9 cellular contexts compared by ENCODE assay signal in genomic region chr9:84851935-84852585, GRCh38.
DNase-seq lines count a peak whose midpoint lies in the region; ATAC-seq, FAIRE-seq and TF ChIP-seq lines count a peak whose summit lies in the region.
"Had no signal": no experiment of that assay in that cellular context is flagged by ENCODE, and none has a peak within 500 bp of the region (broad histone marks: within the 10 kb centered on the region; RNA-seq: fewer than 3 reads in every experiment).

No MANE protein-coding gene starts in this region.

- no peaks in the 10 kb centered on the region for H3K9me3 Mint-ChIP-seq in activated CD8-positive, alpha-beta T cell treated with anti-CD3 and anti-CD28 coated beads, Interleukin-2, amount 10 ng/mL, durations not matched to agents 7 days and 5 days (ENCODE audit: insufficient read depth)

- H3K4me3 ChIP-seq in foreskin fibroblast (ENCODE audit: low read depth in 1 of 2, low read length in 2 of 2) (no peak overlapping the region), sigmoid colon (no peak overlapping the region)

- TF ChIP-seq CTCF in RWPE1 (conservative IDR thresholded peaks at IDR 0.05; ENCODE audit: low read depth) (no peak), foreskin fibroblast (IDR thresholded peaks at IDR 0.05; ENCODE audit: low read depth, low read length) (no peak), sigmoid colon (IDR thresholded peaks at IDR 0.05) (no peak)

- intact Hi-C loops in sigmoid colon (cut with DNase I) = no loop called here

- TF ChIP-seq POLR2A in sigmoid colon (IDR thresholded peaks at IDR 0.05) = no peak
- TF ChIP-seq POLR2A in GM12892 (IDR thresholded peaks at IDR 0.05; ENCODE audit: low read depth, low read length) = no peak

- DNase-seq in HEK293T (ENCODE audit: extremely low spot score) (peak; percentile 67), RWPE1 (ENCODE audit: low spot score) (peak; percentile 89), foreskin fibroblast (peak; percentile 49 to 78), sigmoid colon (no peak), GM12892 (ENCODE audit: insufficient read length) (no peak)
- no peak for DNase-seq in activated CD8-positive, alpha-beta T cell treated with anti-CD3 and anti-CD28 coated beads, Interleukin-2, amount 10 ng/mL, durations not matched to agents 7 days and 5 days
- DNase-seq: stimulated activated CD4-positive, alpha-beta T cell treated with anti-CD3 and anti-CD28 coated beads, Interleukin-4, amount 100 ng/mL, for 1 hour had no signal

- no peak for FAIRE-seq in GM12892 (lab: Jason Lieb, UNC)

- H3K36me3 Mint-ChIP-seq in activated CD8-positive, alpha-beta T cell treated with anti-CD3 and anti-CD28 coated beads, Interleukin-2, amount 10 ng/mL, durations not matched to agents 7 days and 5 days (ENCODE audit: low read depth) = no peaks in the 10 kb centered on the region

- 83 to 87% methylated on average over 10 of the region's 10 CpGs for WGBS in sigmoid colon, 2 donors

- H3K27ac Mint-ChIP-seq in activated CD8-positive, alpha-beta T cell treated with anti-CD3 and anti-CD28 coated beads, Interleukin-2, amount 10 ng/mL, durations not matched to agents 7 days and 5 days = no peak overlapping the region

- H3K9me3 ChIP-seq in sigmoid colon = no peaks in the 10 kb centered on the region

- CTCF ChIA-PET in HEK293T (lab: Yijun Ruan, JAX) (no interaction called here), RWPE1 (lab: Yijun Ruan, JAX) (interaction anchor here (0.6 to 1.4 kb wide), 5 partner anchors 95 to 1100 kb away, joined by 3 to 4 read pairs (median 3); no protein-coding TSS in a partner anchor)
- CTCF ChIA-PET in activated CD8-positive, alpha-beta T cell treated with anti-CD3 and anti-CD28 coated beads, Interleukin-2, amount 10 ng/mL, durations not matched to agents 7 days and 5 days (lab: Charles Lee) = no interaction called here

- H3K27ac ChIP-seq in RWPE1 (peak overlapping the region; percentile 77), sigmoid colon (peak overlapping the region in 3 of 4 donors; percentile 43 to 61 (median 44))

- no peaks in the 10 kb centered on the region for H3K36me3 ChIP-seq in sigmoid colon

- H3K27me3 ChIP-seq in sigmoid colon = no peaks in the 10 kb centered on the region

- peaks cover 0 to 28% (median 23%) of the 10 kb centered on the region in 4 donors for H3K4me1 ChIP-seq in sigmoid colon

- TF ChIP-seq EP300 in sigmoid colon (IDR thresholded peaks at IDR 0.05) = no peak

- no peaks in the 10 kb centered on the region for H3K4me1 Mint-ChIP-seq in activated CD8-positive, alpha-beta T cell treated with anti-CD3 and anti-CD28 coated beads, Interleukin-2, amount 10 ng/mL, durations not matched to agents 7 days and 5 days (ENCODE audit: low read depth)

- no peak overlapping the region for H3K4me3 Mint-ChIP-seq in activated CD8-positive, alpha-beta T cell treated with anti-CD3 and anti-CD28 coated beads, Interleukin-2, amount 10 ng/mL, durations not matched to agents 7 days and 5 days

- no peak for ATAC-seq in activated CD8-positive, alpha-beta T cell treated with anti-CD3 and anti-CD28 coated beads, Interleukin-2, amount 10 ng/mL, durations not matched to agents 7 days and 5 days
- no peak for ATAC-seq in HG03342 (IDR thresholded peaks at IDR 0.05; ENCODE audit: unreplicated experiment)
- ATAC-seq in HG02884 (IDR thresholded peaks at IDR 0.05; ENCODE audit: unreplicated experiment) = no peak

- H3K27me3 Mint-ChIP-seq in activated CD8-positive, alpha-beta T cell treated with anti-CD3 and anti-CD28 coated beads, Interleukin-2, amount 10 ng/mL, durations not matched to agents 7 days and 5 days (ENCODE audit: low read depth) = no peaks in the 10 kb centered on the region

- POLR2A ChIA-PET in HEK293T (lab: Yijun Ruan, JAX) (interaction anchor here (1.0 kb wide), 1 partner anchor 12 kb away, joined by 3 read pairs; no protein-coding TSS in a partner anchor), RWPE1 (lab: Yijun Ruan, JAX; ENCODE audit: low non-redundant PET) (no interaction called here)
- POLR2A ChIA-PET in activated CD8-positive, alpha-beta T cell treated with anti-CD3 and anti-CD28 coated beads, Interleukin-2, amount 10 ng/mL, durations not matched to agents 7 days and 5 days (lab: Charles Lee) = no interaction called here

TF ChIP-seq in HEK293T, 16 proteins besides CTCF, POLR2A, EP300 and RAD21:
- TF ChIP-seq PKNOX1 (IDR thresholded peaks at IDR 0.05) (peak; percentile 69), CTBP1 (IDR thresholded peaks at IDR 0.05; ENCODE audit: borderline replicate concordance) (peak; percentile 57; the same call in 1 of the 2 replicates), TARDBP (IDR thresholded peaks at IDR 0.05) (no peak)

Comparison
In these comparisons a context has a peak if more than half of its experiments do, and no peak if none do; other contexts are left out.
1. DNase-seq: peak in HEK293T (single experiment), RWPE1 (single experiment) and foreskin fibroblast (2 of 2); none in sigmoid colon (single experiment), activated CD8-positive, alpha-beta T cell treated with anti-CD3 and anti-CD28 coated beads, Interleukin-2, amount 10 ng/mL, durations not matched to agents 7 days and 5 days (single experiment) and GM12892 (single experiment).